ENCODE assay signal across 7 cellular contexts in the genomic region with DNA sequence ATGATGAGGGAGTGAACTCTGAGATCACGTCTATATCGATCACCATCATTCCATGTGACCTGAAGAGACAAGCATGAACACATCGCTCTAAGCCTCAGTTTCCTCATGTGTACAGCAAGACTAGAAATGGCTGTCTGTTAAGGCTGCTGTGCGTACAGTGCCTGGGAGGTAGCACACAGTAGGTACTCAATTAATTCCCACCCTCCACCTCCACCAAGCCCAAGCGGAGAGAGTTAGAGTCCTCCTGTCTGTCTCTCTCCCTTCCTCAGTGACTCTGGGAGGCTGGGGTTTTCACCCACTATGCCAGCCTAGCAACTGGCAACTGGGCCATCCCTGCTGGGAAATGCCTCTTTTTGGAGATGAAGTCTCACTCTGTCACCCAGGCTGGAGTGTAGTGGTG.
"Had no signal": no experiment of that assay in that cellular context is flagged by ENCODE, and none has a peak within 500 bp of the region (broad histone marks: within the 10 kb centered on the region; RNA-seq: fewer than 3 reads in every experiment).

No MANE protein-coding gene starts in this region.

- H3K4me2 ChIP-seq: KMS-11 had no signal

- H3K27ac ChIP-seq: HL-60, KMS-11 had no signal

- FAIRE-seq: HepG2, HTR-8/SVneo had no signal

- H3K9ac ChIP-seq: KMS-11 had no signal

- ATAC-seq: HepG2 had no signal

- DNase-seq: IMR-90, KBM-7, KG1 had no signal
